ENCODE assay signal across 16 cellular contexts in genomic region chr9:93595861-93596365, GRCh38.
"Had no signal": no experiment of that assay in that cellular context is flagged by ENCODE, and none has a peak within 500 bp of the region (broad histone marks: within the 10 kb centered on the region; RNA-seq: fewer than 3 reads in every experiment).

No MANE protein-coding gene starts in this region.

- H3K9me3 Mint-ChIP-seq: activated CD8-positive, alpha-beta T cell treated with anti-CD3 and anti-CD28 coated beads for 36 hours; activated naive CD4-positive, alpha-beta T cell treated with anti-CD3 and anti-CD28 coated beads, Interleukin-2, amount 50 U/mL, for 72 hours; immature natural killer cell; natural killer cell treated with Interleukin-12 subunit alpha and Interleukin-12 subunit beta and Interleukin-15 and Interleukin-18, amount 100 ng/mL, for 72 hours; T-helper 2 cell treated with Interferon-gamma antibody and Interleukin-4, amounts not matched to agents 5 μg/mL and 100 μg/mL, for 36 hours had no signal

- H3K27ac Mint-ChIP-seq: activated CD8-positive, alpha-beta T cell treated with anti-CD3 and anti-CD28 coated beads for 36 hours; activated naive CD4-positive, alpha-beta T cell treated with anti-CD3 and anti-CD28 coated beads, Interleukin-2, amount 50 U/mL, for 72 hours; natural killer cell treated with Interleukin-12 subunit alpha and Interleukin-12 subunit beta and Interleukin-15 and Interleukin-18, amount 100 ng/mL, for 72 hours had no signal

- ATAC-seq: activated CD8-positive, alpha-beta T cell treated with anti-CD3 and anti-CD28 coated beads for 36 hours; activated naive CD4-positive, alpha-beta T cell treated with anti-CD3 and anti-CD28 coated beads, Interleukin-2, amount 50 U/mL, for 72 hours; left colon; mucosa of descending colon; natural killer cell treated with Interleukin-12 subunit alpha and Interleukin-12 subunit beta and Interleukin-15 and Interleukin-18, amount 100 ng/mL, for 72 hours had no signal

- H3K27ac ChIP-seq: breast epithelium, dorsolateral prefrontal cortex, esophagus squamous epithelium, SJCRH30, stomach had no signal

- H3K36me3 Mint-ChIP-seq: activated naive CD4-positive, alpha-beta T cell treated with anti-CD3 and anti-CD28 coated beads, Interleukin-2, amount 50 U/mL, for 72 hours; immature natural killer cell; natural killer cell treated with Interleukin-12 subunit alpha and Interleukin-12 subunit beta and Interleukin-15 and Interleukin-18, amount 100 ng/mL, for 72 hours had no signal

- H3K4me3 ChIP-seq: breast epithelium, dorsolateral prefrontal cortex, esophagus squamous epithelium, mucosa of descending colon, SJCRH30, stomach had no signal

- H3K27me3 Mint-ChIP-seq: activated CD8-positive, alpha-beta T cell treated with anti-CD3 and anti-CD28 coated beads for 36 hours; natural killer cell treated with Interleukin-12 subunit alpha and Interleukin-12 subunit beta and Interleukin-15 and Interleukin-18, amount 100 ng/mL, for 72 hours had no signal

- DNase-seq: activated CD4-positive, alpha-beta T cell treated with anti-CD3 and anti-CD28 coated beads for 1 hour; activated CD8-positive, alpha-beta T cell treated with anti-CD3 and anti-CD28 coated beads for 36 hours; activated T-cell treated with anti-CD3 and anti-CD28 coated beads for 4 hours; dorsolateral prefrontal cortex; esophagus squamous epithelium; foreskin fibroblast; immature natural killer cell; mucosa of descending colon; SJCRH30; stimulated activated CD4-positive, alpha-beta T cell treated with anti-CD3 and anti-CD28 coated beads, Interleukin-4, amount 100 ng/mL, for 1 hour; stomach had no signal

- H3K4me3 Mint-ChIP-seq: activated CD8-positive, alpha-beta T cell treated with anti-CD3 and anti-CD28 coated beads for 36 hours; immature natural killer cell; natural killer cell treated with Interleukin-12 subunit alpha and Interleukin-12 subunit beta and Interleukin-15 and Interleukin-18, amount 100 ng/mL, for 72 hours; T-helper 2 cell treated with Interferon-gamma antibody and Interleukin-4, amounts not matched to agents 5 μg/mL and 100 μg/mL, for 36 hours had no signal
